In genomic region chr5:56669534-56670483, GRCh38 we compare ENCODE assay signal across 8 cellular contexts.
DNase-seq lines count a peak whose midpoint lies in the region; ATAC-seq and TF ChIP-seq lines count a peak whose summit lies in the region.

No MANE protein-coding gene starts in this region.

- intact Hi-C loops in CD4-positive, alpha-beta memory T cell (cut with micrococcal nuclease) = loop anchor here (5.0 kb wide), 1 partner anchor 93 kb away; no protein-coding TSS in a partner anchor
- intact Hi-C loops in OCI-LY7 (cut with micrococcal nuclease; ENCODE audit: unreplicated experiment) (loop anchor here (1.0 to 10.0 kb wide), 7 partner anchors 16 to 395 kb away; partner anchors contain the start of gene SETD9), breast epithelium (cut with DNase I; ENCODE audit: low total_unique reads) (no loop called here)

- no peak for TF ChIP-seq POLR2A in breast epithelium (IDR thresholded peaks at IDR 0.05)
- no peak for TF ChIP-seq POLR2A in suprapubic skin (IDR thresholded peaks at IDR 0.05)

- no peaks in the 10 kb centered on the region for H3K27me3 Mint-ChIP-seq in CD4-positive, alpha-beta memory T cell

- H3K4me1 ChIP-seq in CD4-positive, alpha-beta memory T cell (ENCODE audit: insufficient read depth, low read length) = peaks cover 54% of the 10 kb centered on the region
- peaks cover 68% of the 10 kb centered on the region for H3K4me1 ChIP-seq in OCI-LY7 (ENCODE audit: insufficient read depth, low read length, poor library complexity, severe bottlenecking)
- peaks cover 0 to 8% of the 10 kb centered on the region in 2 donors for H3K4me1 ChIP-seq in breast epithelium
- peaks cover 0 to 4% of the 10 kb centered on the region in 2 donors for H3K4me1 ChIP-seq in lung (ENCODE audit: control insufficient read depth in 2 of 2, insufficient read depth in 2 of 2, low read length in 2 of 2)
- H3K4me1 ChIP-seq in suprapubic skin = peaks cover 26% of the 10 kb centered on the region

- H3K4me3 ChIP-seq in CD4-positive, alpha-beta memory T cell (ENCODE audit: low read length in 2 of 2) = no peak overlapping the region
- H3K4me3 ChIP-seq in OCI-LY7 (ENCODE audit: low read depth, low read length, poor library complexity, severe bottlenecking) (peak overlapping the region; percentile 57), breast epithelium (no peak overlapping the region), lung (no peak overlapping the region), suprapubic skin (no peak overlapping the region)

- TF ChIP-seq CTCF in OCI-LY7 (conservative IDR thresholded peaks at IDR 0.05; ENCODE audit: low read length) = no peak
- no peak for TF ChIP-seq CTCF in breast epithelium (IDR thresholded peaks at IDR 0.05)
- no peak for TF ChIP-seq CTCF in lung (IDR thresholded peaks at IDR 0.05; ENCODE audit: control extremely low read depth, extremely low read depth)
- TF ChIP-seq CTCF in suprapubic skin (IDR thresholded peaks at IDR 0.05) = no peak

- peaks cover 9% of the 10 kb centered on the region; the same call in 1 of the 2 replicates for H3K79me2 ChIP-seq in OCI-LY7 (ENCODE audit: insufficient read depth, low read depth, low read length)

- ATAC-seq in GM19351 (IDR thresholded peaks at IDR 0.05; ENCODE audit: unreplicated experiment) (peak; percentile 97), HG03378 (IDR thresholded peaks at IDR 0.05; ENCODE audit: unreplicated experiment) (peak; percentile 99), lung (ENCODE audit: insufficient read depth, low FRiP score) (peak; percentile 53)

- H3K9me2 ChIP-seq in OCI-LY7 (ENCODE audit: insufficient read depth, low read length) = no peaks in the 10 kb centered on the region

- CTCF ChIA-PET in CD4-positive, alpha-beta memory T cell (lab: Charles Lee; ENCODE audit: partially characterized antibody) = interaction anchor here (0.7 to 2.4 kb wide), 23 partner anchors 10 to 406 kb away, joined by 3 to 19 read pairs (median 4); partner anchors contain the start of gene MAP3K1
- CTCF ChIA-PET in OCI-LY7 (lab: Charles Lee; ENCODE audit: unreplicated experiment) = interaction anchor here (0.6 to 1.5 kb wide), 10 partner anchors 13 to 168 kb away, joined by 3 to 6 read pairs (median 3); no protein-coding TSS in a partner anchor

- H3K27ac ChIP-seq in CD4-positive, alpha-beta memory T cell (ENCODE audit: low read depth, low read length) = peak overlapping the region; percentile 48
- H3K27ac ChIP-seq in OCI-LY7 (ENCODE audit: low read depth, low read length, poor library complexity, severe bottlenecking) (peak overlapping the region; percentile 97), breast epithelium (peak overlapping the region; percentile 77 to 83), lung (ENCODE audit: low read depth in 1 of 2, low read length in 1 of 2) (peak overlapping the region; percentile 3 to 73), suprapubic skin (peak overlapping the region; percentile 47)

- H3K9me3 Mint-ChIP-seq in CD4-positive, alpha-beta memory T cell = peaks cover 0 to 10% (median 4%) of the 10 kb centered on the region in 8 donors

- POLR2A ChIA-PET in CD4-positive, alpha-beta memory T cell (lab: Charles Lee; ENCODE audit: partially characterized antibody) = interaction anchor here (0.5 to 2.8 kb wide), 23 partner anchors 8 to 276 kb away, joined by 3 to 24 read pairs (median 6); partner anchors contain the start of gene MAP3K1
- POLR2A ChIA-PET in OCI-LY7 (lab: Charles Lee) = interaction anchor here (0.5 to 3.8 kb wide), 39 partner anchors 11 to 618 kb away, joined by 3 to 126 read pairs (median 4); partner anchors contain the start of gene MAP3K1

- TF ChIP-seq EP300 in suprapubic skin (IDR thresholded peaks at IDR 0.05) = no peak

- H3K36me3 Mint-ChIP-seq in CD4-positive, alpha-beta memory T cell = peaks cover 0 to 14% of the 10 kb centered on the region in 2 donors

- no peaks in the 10 kb centered on the region for H3K27me3 ChIP-seq in CD4-positive, alpha-beta memory T cell (ENCODE audit: insufficient read depth, low read length)
- H3K27me3 ChIP-seq in breast epithelium (no peaks in the 10 kb centered on the region), lung (ENCODE audit: control insufficient read depth, insufficient read depth) (no peaks in the 10 kb centered on the region), suprapubic skin (no peaks in the 10 kb centered on the region)

- no peaks in the 10 kb centered on the region for H3K36me3 ChIP-seq in CD4-positive, alpha-beta memory T cell (ENCODE audit: insufficient read depth, low read length)
- H3K36me3 ChIP-seq in OCI-LY7 (ENCODE audit: insufficient read depth, low read length) (no peaks in the 10 kb centered on the region), breast epithelium (no peaks in the 10 kb centered on the region), lung (ENCODE audit: control insufficient read depth in 2 of 2, insufficient read depth in 2 of 2, low read length in 2 of 2) (no peaks in the 10 kb centered on the region), suprapubic skin (no peaks in the 10 kb centered on the region)

- peak overlapping the region; percentile 78 for H3K4me2 ChIP-seq in OCI-LY7 (ENCODE audit: low read length)

- peak overlapping the region; percentile 73; the same call in 1 of the 2 replicates for H2AFZ ChIP-seq in OCI-LY7 (ENCODE audit: low read length)

- peaks cover 23 to 52% (median 44%) of the 10 kb centered on the region in 4 donors for H3K4me1 Mint-ChIP-seq in CD4-positive, alpha-beta memory T cell

- peak overlapping the region in 7 of 8 donors; percentile 54 to 89 (median 76) for H3K4me3 Mint-ChIP-seq in CD4-positive, alpha-beta memory T cell

- TSS peak; percentile 61 for BruUV-seq in OCI-LY7 (replicated peaks; lab: Mats Ljungman, UMichigan)

- no peaks in the 10 kb centered on the region for H3K9me3 ChIP-seq in CD4-positive, alpha-beta memory T cell (ENCODE audit: control insufficient read depth in 1 of 2, low read length in 2 of 2)
- peaks cover 5% of the 10 kb centered on the region; the same call in 1 of the 2 replicates for H3K9me3 ChIP-seq in OCI-LY7 (ENCODE audit: low read length)
- no peaks in the 10 kb centered on the region for H3K9me3 ChIP-seq in breast epithelium
- H3K9me3 ChIP-seq in lung (ENCODE audit: control insufficient read depth in 2 of 2, insufficient read depth in 1 of 2, low read length in 1 of 2) = peaks cover 0 to 2% of the 10 kb centered on the region in 2 donors
- H3K9me3 ChIP-seq in suprapubic skin = no peaks in the 10 kb centered on the region

- peak in 4 of 5 donors; percentile 26 to 67 (median 48) for DNase-seq in CD4-positive, alpha-beta memory T cell
- DNase-seq in OCI-LY7 (ENCODE audit: low spot score) (peak; percentile 98), breast epithelium (ENCODE audit: low spot score in 2 of 2) (peak; percentile 58 to 82), lung (ENCODE audit: low spot score) (peak; percentile 56), suprapubic skin (ENCODE audit: low spot score in 2 of 2) (peak in 1 of 2 donors; percentile 83), NCI-H2227 (lab: John Stamatoyannopoulos, UW; ENCODE audit: unreplicated experiment) (no peak)

- 51 to 63% methylated on average over 10 of the region's 10 CpGs for WGBS in lung, 2 donors
- WGBS in suprapubic skin = 46% methylated on average over 10 of the region's 10 CpGs

- H3K27ac Mint-ChIP-seq in CD4-positive, alpha-beta memory T cell = peak overlapping the region; percentile 89 to 97 (median 93)

- no peaks in the 10 kb centered on the region for H4K20me1 ChIP-seq in OCI-LY7 (ENCODE audit: insufficient read depth, low read length)

Comparison
In these comparisons a context has a peak if more than half of its experiments do, and no peak if none do; other contexts are left out.
1. H3K27ac ChIP-seq: peak in every context shown above with its lines; median percentile 97 in OCI-LY7; 80 in breast epithelium; 48 in CD4-positive, alpha-beta memory T cell; 47 in suprapubic skin; 38 in lung.